In genomic region chr1:107003972-107004371, GRCh38 we compare ENCODE assay signal across 24 cellular contexts.
"Had no signal": no experiment of that assay in that cellular context is flagged by ENCODE, and none has a peak within 500 bp of the region (broad histone marks: within the 10 kb centered on the region; RNA-seq: fewer than 3 reads in every experiment).

No MANE protein-coding gene starts in this region.

- H3K9me3 ChIP-seq: MG63 had no signal

- H3K4me2 ChIP-seq: KMS-11 had no signal

- ATAC-seq: activated CD8-positive, alpha-beta T cell treated with anti-CD3 and anti-CD28 coated beads, Interleukin-2, amount 10 ng/mL, durations not matched to agents 7 days and 5 days; activated T-cell treated with anti-CD3 and anti-CD28 coated beads, Interleukin-2, amount 50 U/mL, for 4 hours; T-helper 17 cell; WTC11 had no signal

- H3K27me3 ChIP-seq: brain microvascular endothelial cell, MG63 had no signal

- H3K27ac ChIP-seq: brain microvascular endothelial cell, KMS-11 had no signal

- H3K9ac ChIP-seq: KMS-11 had no signal

- DNase-seq: activated CD4-positive, alpha-beta T cell treated with anti-CD3 and anti-CD28 coated beads for 48 hours; activated CD4-positive, alpha-beta T cell treated with anti-CD3 and anti-CD28 coated beads, Interleukin-2, amount 50 U/mL, for 4 hours; activated CD4-positive, CD25-positive, alpha-beta regulatory T cell treated with anti-CD3 and anti-CD28 coated beads, Interleukin-2, amount 50 U/mL, for 72 hours; activated CD8-positive, alpha-beta memory T cell treated with anti-CD3 and anti-CD28 coated beads, Interleukin-2, amount 50 U/mL, for 48 hours; activated CD8-positive, alpha-beta T cell treated with anti-CD3 and anti-CD28 coated beads, Interleukin-2, amount 10 ng/mL, durations not matched to agents 7 days and 5 days; activated effector memory CD4-positive, alpha-beta T cell treated with anti-CD3 and anti-CD28 coated beads, Interleukin-2, amount 50 U/mL, for 16 hours; activated naive CD4-positive, alpha-beta T cell treated with anti-CD3 and anti-CD28 coated beads for 36 hours; activated T-cell treated with anti-CD3 and anti-CD28 coated beads, Interleukin-2, amount 50 U/mL, for 4 hours; amygdala; brain microvascular endothelial cell; MG63; NCI-H1092 treated with DMSO at 0.1 percent for 48 hours; NCI-H1417 treated with DMSO at 0.1 percent for 48 hours; NCI-H1694 treated with DMSO at 0.1 percent for 48 hours; NCI-H2029 treated with DMSO at 0.1 percent for 48 hours; NCI-H345; NCI-H510A; NCI-H526 treated with DMSO at 0.1 percent for 48 hours; NK-92 treated with Interleukin-12 subunit alpha and Interleukin-12 subunit beta, amount 100 ng/mL, for 24 hours; SIG-M5; T-helper 17 cell; T-helper 9 cell had no signal

- H3K4me3 ChIP-seq: MG63 had no signal

- H3K36me3 ChIP-seq: brain microvascular endothelial cell, MG63 had no signal
